Comparison of ENCODE assay signal across 27 cellular contexts in the genomic region with DNA sequence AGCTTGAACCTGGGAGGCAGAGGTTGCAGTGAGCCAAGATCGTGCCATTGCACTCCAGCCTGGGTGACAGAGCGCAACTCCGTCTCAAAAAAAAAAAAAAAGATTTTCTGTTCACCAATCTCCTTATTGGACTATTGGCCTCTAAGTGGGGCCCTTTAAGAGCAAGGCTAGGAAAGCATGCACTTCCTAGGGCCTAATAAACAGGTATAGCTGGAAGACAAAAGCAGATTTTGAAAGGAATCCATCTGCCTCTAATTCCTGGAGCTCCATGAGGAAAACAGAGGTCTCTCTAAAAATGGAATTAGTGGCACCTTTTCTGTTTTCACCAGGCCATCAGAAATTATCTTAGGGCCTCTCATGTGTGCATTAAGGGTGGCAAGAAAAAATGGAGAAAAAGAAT.
"Had no signal": no experiment of that assay in that cellular context is flagged by ENCODE, and none has a peak within 500 bp of the region (broad histone marks: within the 10 kb centered on the region; RNA-seq: fewer than 3 reads in every experiment).

No MANE protein-coding gene starts in this region.

- DNase-seq: colonic mucosa; cortex of kidney; effector CD8-positive, alpha-beta T cell; effector memory CD8-positive, alpha-beta T cell; endodermal cell; erythroblast; esophagus squamous epithelium; foreskin fibroblast; foreskin melanocyte; gastrocnemius medialis; glutamatergic neuron; head of caudate nucleus; heart right ventricle; hippocampal formation; immature natural killer cell; islet precursor cell; kidney; left cardiac atrium; left lung; left ventricle myocardium superior; lower lobe of right lung; mucosa of descending colon; naive B cell; naive thymus-derived CD8-positive, alpha-beta T cell had no signal

- H3K9me3 ChIP-seq: colonic mucosa, gastrocnemius medialis, lower lobe of right lung had no signal

- H3K4me1 ChIP-seq: colonic mucosa, esophagus squamous epithelium, gastrocnemius medialis, heart right ventricle, lower lobe of right lung had no signal

- FAIRE-seq: endometrium, kidney had no signal

- H3K27ac ChIP-seq: colonic mucosa, epithelial cell of prostate, esophagus squamous epithelium, gastrocnemius medialis, heart right ventricle, left lung, lower lobe of right lung had no signal

- H3K4me3 ChIP-seq: colonic mucosa, esophagus squamous epithelium, gastrocnemius medialis, heart right ventricle, left lung, lower lobe of right lung, mucosa of descending colon had no signal

- ATAC-seq: effector memory CD8-positive, alpha-beta T cell; esophagus mucosa; gastrocnemius medialis; heart right ventricle; left cardiac atrium; left lung; left ventricle myocardium superior; lower lobe of right lung; mucosa of descending colon; naive thymus-derived CD8-positive, alpha-beta T cell had no signal

- H3K27me3 ChIP-seq: colonic mucosa, esophagus squamous epithelium, gastrocnemius medialis, heart right ventricle had no signal

- H3K36me3 ChIP-seq: colonic mucosa, esophagus squamous epithelium, gastrocnemius medialis, heart right ventricle, left lung, lower lobe of right lung had no signal
